Comparison of ENCODE assay signal across 11 cellular contexts in genomic region chr2:128551435-128551834, GRCh38.
DNase-seq lines count a peak whose midpoint lies in the region; ATAC-seq and TF ChIP-seq lines count a peak whose summit lies in the region.
"Had no signal": no experiment of that assay in that cellular context is flagged by ENCODE, and none has a peak within 500 bp of the region (broad histone marks: within the 10 kb centered on the region; RNA-seq: fewer than 3 reads in every experiment).

No MANE protein-coding gene starts in this region.

- no peak overlapping the region for H3K27ac Mint-ChIP-seq in MCF 10A (ENCODE audit: low read depth, unreplicated experiment)

- H3K36me3 Mint-ChIP-seq in MCF 10A (ENCODE audit: insufficient read depth, unreplicated experiment): no peaks in the 10 kb centered on the region
- H3K36me3 Mint-ChIP-seq: CD8-positive, alpha-beta memory T cell had no signal

- peaks cover 13% of the 10 kb centered on the region for H3K9me3 Mint-ChIP-seq in MCF 10A (ENCODE audit: unreplicated experiment)

- intact Hi-C loops in sciatic nerve (cut with DNase I): no loop called here
- intact Hi-C loops in MCF 10A (cut with micrococcal nuclease): no loop called here

- DNase-seq in activated CD8-positive, alpha-beta memory T cell treated with anti-CD3 and anti-CD28 coated beads for 24 hours: peak; percentile 26
- no peak for DNase-seq in activated CD8-positive, alpha-beta memory T cell treated with anti-CD3 and anti-CD28 coated beads, Interleukin-2, amount 50 U/mL, for 4 hours
- DNase-seq in ecto neural progenitor cell (ENCODE audit: low spot score) (peak; percentile 38), mesenteric fat pad (ENCODE audit: low spot score) (peak; percentile 68), sciatic nerve (ENCODE audit: low spot score) (peak; percentile 45), DMS 273 treated with DMSO at 0.1 percent for 48 hours (lab: John Stamatoyannopoulos, UW) (no peak), MCF 10A (ENCODE audit: unreplicated experiment) (no peak)
- no peak for DNase-seq in stimulated activated CD4-positive, alpha-beta T cell treated with anti-CD3 and anti-CD28 coated beads, Interleukin-4, amount 100 ng/mL, for 24 hours
- DNase-seq: CD8-positive, alpha-beta memory T cell; GM23248; H7 had no signal

- no TSS peak for BruUV-seq in MCF 10A (replicated peaks; lab: Mats Ljungman, UMichigan)

- H3K27me3 Mint-ChIP-seq in MCF 10A (ENCODE audit: insufficient read depth, unreplicated experiment): no peaks in the 10 kb centered on the region

- POLR2A ChIA-PET in MCF 10A (lab: Yijun Ruan, JAX): no interaction called here

- ATAC-seq in sciatic nerve: no peak

- no peak for TF ChIP-seq CTCF in MCF 10A (IDR thresholded peaks at IDR 0.05; ENCODE audit: unreplicated experiment)

- no peaks in the 10 kb centered on the region for H3K4me1 Mint-ChIP-seq in MCF 10A (ENCODE audit: insufficient read depth, unreplicated experiment)
- H3K4me1 Mint-ChIP-seq: CD8-positive, alpha-beta memory T cell had no signal

- H3K4me3 Mint-ChIP-seq in MCF 10A (ENCODE audit: unreplicated experiment): no peak overlapping the region
- H3K4me3 Mint-ChIP-seq: CD8-positive, alpha-beta memory T cell had no signal

- CTCF ChIA-PET in MCF 10A (lab: Yijun Ruan, JAX): interaction anchor here (0.7 kb wide), 1 partner anchor 119 kb away, joined by 3 read pairs; no protein-coding TSS in a partner anchor

Comparison
In these comparisons a context has a peak if more than half of its experiments do, and no peak if none do; other contexts are left out.
1. DNase-seq: peak in activated CD8-positive, alpha-beta memory T cell treated with anti-CD3 and anti-CD28 coated beads for 24 hours (single experiment), ecto neural progenitor cell (single experiment), mesenteric fat pad (single experiment) and sciatic nerve (single experiment); none in activated CD8-positive, alpha-beta memory T cell treated with anti-CD3 and anti-CD28 coated beads, Interleukin-2, amount 50 U/mL, for 4 hours (single experiment), DMS 273 treated with DMSO at 0.1 percent for 48 hours (single experiment), MCF 10A (single experiment) and stimulated activated CD4-positive, alpha-beta T cell treated with anti-CD3 and anti-CD28 coated beads, Interleukin-4, amount 100 ng/mL, for 24 hours (single experiment).